24 cellular contexts compared by ENCODE assay signal in the genomic region with DNA sequence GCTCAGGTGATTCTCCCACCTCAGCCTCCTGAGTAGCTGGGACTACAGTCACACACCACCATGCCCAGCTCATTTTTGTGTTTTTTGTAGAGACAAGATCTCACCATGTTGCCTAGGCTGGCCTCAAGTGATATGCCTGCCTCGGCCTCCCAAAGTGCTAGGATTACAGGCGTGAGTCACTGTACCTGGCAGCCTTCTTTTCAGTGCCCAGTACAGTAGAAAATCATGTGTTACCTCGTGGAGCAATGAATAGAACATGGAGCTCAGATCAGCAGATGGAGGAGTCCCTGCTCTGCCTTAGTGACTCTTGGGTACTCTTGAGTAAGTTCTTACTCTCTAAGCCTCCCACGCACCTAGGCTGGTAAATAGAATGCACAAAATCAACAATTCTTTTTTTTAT. TPM values are rescaled to one million over a fixed set of nuclear protein-coding genes. Genes with fewer than 3 reads are reported as not detected.
DNase-seq lines count a peak whose midpoint lies in the region; ATAC-seq, FAIRE-seq and TF ChIP-seq lines count a peak whose summit lies in the region.
"Had no signal": no experiment of that assay in that cellular context is flagged by ENCODE, and none has a peak within 500 bp of the region (broad histone marks: within the 10 kb centered on the region; RNA-seq: fewer than 3 reads in every experiment).

No MANE protein-coding gene starts in this region.

- no peak for TF ChIP-seq CTCF in PC-3 (conservative IDR thresholded peaks at IDR 0.05; ENCODE audit: low read depth, low read length)
- TF ChIP-seq CTCF in mammary epithelial cell (conservative IDR thresholded peaks at IDR 0.05 in 1 of 2, IDR thresholded peaks at IDR 0.05 in 1 of 2; ENCODE audit: extremely low read depth in 1 of 2, insufficient read depth in 1 of 2, low read depth in 1 of 2, low read length in 2 of 2) = no peak
- TF ChIP-seq CTCF in foreskin keratinocyte (conservative IDR thresholded peaks at IDR 0.05) = no peak

- H3K9ac ChIP-seq in PC-3 (ENCODE audit: low read length) (no peak overlapping the region), mammary epithelial cell (ENCODE audit: insufficient read depth, low read length) (no peak overlapping the region)

- in situ Hi-C loops in mammary epithelial cell (cut with MboI; ENCODE audit: low sequenced_read_pairs in 2 of 2) = no loop called here

- H4K20me1 ChIP-seq in PC-3 (ENCODE audit: low read length) = no peaks in the 10 kb centered on the region
- H4K20me1 ChIP-seq in mammary epithelial cell (ENCODE audit: insufficient read depth, low read length) = no peaks in the 10 kb centered on the region

- H3K4me3 ChIP-seq in PC-3 (ENCODE audit: low read length) = no peak overlapping the region
- H3K4me3 ChIP-seq in mammary epithelial cell (replicated peaks in 1 of 3; ENCODE audit: insufficient read depth in 1 of 3, low read depth in 2 of 3, low read length in 3 of 3) = no peak overlapping the region
- H3K4me3 ChIP-seq: Peyer's patch, SJCRH30 had no signal

- BruUV-seq in PC-3 (replicated peaks; lab: Mats Ljungman, UMichigan) (no TSS peak), mammary epithelial cell (replicated peaks; lab: Mats Ljungman, UMichigan) (no TSS peak)

- H3K27me3 ChIP-seq in PC-3 (ENCODE audit: low read length) (no peaks in the 10 kb centered on the region), mammary epithelial cell (ENCODE audit: insufficient read depth, low read length) (no peaks in the 10 kb centered on the region), foreskin keratinocyte (no peaks in the 10 kb centered on the region)
- H3K27me3 ChIP-seq: Peyer's patch, SJCRH30 had no signal

- peaks cover 15% of the 10 kb centered on the region for H3K4me1 ChIP-seq in PC-3 (ENCODE audit: insufficient read depth, low read length)
- H3K4me1 ChIP-seq in mammary epithelial cell (ENCODE audit: insufficient read depth, low read length) = peaks cover 8% of the 10 kb centered on the region
- H3K4me1 ChIP-seq in foreskin keratinocyte = peaks cover 12% of the 10 kb centered on the region
- H3K4me1 ChIP-seq: BE2C, Peyer's patch had no signal

- H3K79me2 ChIP-seq in PC-3 (ENCODE audit: low read length) (no peaks in the 10 kb centered on the region), mammary epithelial cell (ENCODE audit: insufficient read depth, low read length) (no peaks in the 10 kb centered on the region)

- POLR2A ChIA-PET in PC-3 (lab: Charles Lee; ENCODE audit: unreplicated experiment) = no interaction called here

- H3K9me3 ChIP-seq in PC-3 (ENCODE audit: low read length) (no peaks in the 10 kb centered on the region), mammary epithelial cell (replicated peaks; ENCODE audit: insufficient read depth, low read length) (no peaks in the 10 kb centered on the region)
- H3K9me3 ChIP-seq: BE2C, Peyer's patch, SJCRH30 had no signal

- H3K36me3 ChIP-seq in PC-3 (ENCODE audit: low read depth, low read length) = no peaks in the 10 kb centered on the region
- H3K36me3 ChIP-seq in mammary epithelial cell (ENCODE audit: insufficient read depth, low read length) = no peaks in the 10 kb centered on the region
- H3K36me3 ChIP-seq: BE2C, Peyer's patch, SJCRH30 had no signal

- no peak for FAIRE-seq in GM12892 (lab: Jason Lieb, UNC)

- dilution Hi-C loops in mammary epithelial cell (cut with HindIII; ENCODE audit: low sequenced_read_pairs) = no loop called here

- intact Hi-C loops in PC-3 (cut with micrococcal nuclease) = no loop called here
- intact Hi-C loops in mammary epithelial cell (cut with micrococcal nuclease) = no loop called here

- 0 out of 2 replicates have a peak, but pooled peaks have one; percentile 23 for ATAC-seq in PC-3
- peak; percentile 73 for ATAC-seq in foreskin keratinocyte
- no peak for ATAC-seq in HG03457 (IDR thresholded peaks at IDR 0.05; ENCODE audit: unreplicated experiment)
- ATAC-seq: SK-N-SH treated with all-trans-retinoic acid at 6 μM for 48 hours had no signal

- CTCF ChIA-PET in PC-3 (lab: Charles Lee) (no interaction called here), mammary epithelial cell (lab: Charles Lee; ENCODE audit: low non-redundant PET) (no interaction called here)

- no peak for TF ChIP-seq POLR2A in GM12892 (IDR thresholded peaks at IDR 0.05; ENCODE audit: low read depth, low read length)

- H3K9me2 ChIP-seq in PC-3 (replicated peaks; ENCODE audit: low read length) = no peaks in the 10 kb centered on the region

- no peaks in the 10 kb centered on the region for H3F3A ChIP-seq in PC-3 (ENCODE audit: low read length, unreplicated experiment)

- H3K27ac ChIP-seq in PC-3 (ENCODE audit: low read length) (no peak overlapping the region), mammary epithelial cell (ENCODE audit: insufficient read depth, low read depth, low read length) (no peak overlapping the region), foreskin keratinocyte (peak overlapping the region; percentile 58)
- H3K27ac ChIP-seq: HL-60, Peyer's patch, SJCRH30 had no signal

- H2AFZ ChIP-seq in PC-3 (ENCODE audit: low read length) (peak overlapping the region; percentile 33; the same call in 1 of the 2 replicates), mammary epithelial cell (ENCODE audit: low read depth, low read length) (peak overlapping the region; percentile 61)

- H3K4me2 ChIP-seq in PC-3 (ENCODE audit: low read length) = no peak overlapping the region
- no peak overlapping the region for H3K4me2 ChIP-seq in mammary epithelial cell (ENCODE audit: insufficient read depth, low read depth, low read length)

- DNase-seq in Daoy (ENCODE audit: low read depth) = peak; percentile 17
- peak; percentile 55 for DNase-seq in PC-3
- DNase-seq in mammary epithelial cell = peak; percentile 64
- DNase-seq in foreskin keratinocyte = peak in 1 of 2 donors; percentile 70
- no peak for DNase-seq in medulla oblongata (ENCODE audit: extremely low spot score)
- no peak for DNase-seq in SW480 (ENCODE audit: low spot score)
- no peak for DNase-seq in GM12892 (ENCODE audit: insufficient read length)
- DNase-seq: 8988T; ACHN; BE2C; CD8-positive, alpha-beta memory T cell; DMS 273 treated with DMSO at 0.1 percent for 48 hours; DMS79; GF-D8; H7; NCI-H1105; NCI-H2029; NCI-H526 treated with DMSO at 0.1 percent for 48 hours; Peyer's patch; SJCRH30 had no signal

- WGBS in mammary epithelial cell (ENCODE audit: low coverage, missing lambda C conversion rate) = 71% methylated on average over 2 of the region's 4 CpGs

RNA-seq across cellular contexts. Expression of a gene that starts 44.7 kb away (rescaled TPM):
- total RNA-seq in Daoy (2014; rRNA removed; shearing (Covaris generic)) = 2.7 and 4.0 TPM in 2 replicates
- total RNA-seq in PC-3 (2014; rRNA removed) = 1.0 and 1.3 TPM in 2 replicates
- total RNA-seq in mammary epithelial cell = 10 to 100 TPM; 27.2 to 44.5 TPM
- 30.7 TPM for polyA plus RNA-seq in mammary epithelial cell
- polyA minus RNA-seq in mammary epithelial cell = 30.0 TPM
- total RNA-seq in foreskin keratinocyte = 9.8 TPM in 2 replicates
- 5.1 and 5.7 TPM in 2 replicates for polyA plus RNA-seq in foreskin keratinocyte
- polyA plus RNA-seq in GM12892 (2012; ENCODE audit: missing spikeins) = 0.15 TPM
- polyA plus RNA-seq: CD14-positive monocyte; CD8-positive, alpha-beta memory T cell had no signal

Comparison
In these comparisons a context has a peak if more than half of its experiments do, and no peak if none do; other contexts are left out.
1. DNase-seq: peak in Daoy (single experiment), PC-3 (single experiment) and mammary epithelial cell (single experiment); none in medulla oblongata (single experiment), SW480 (single experiment) and GM12892 (single experiment).